In genomic region chr6:142868917-142869316, GRCh38 we compare ENCODE assay signal across 16 cellular contexts.
A peak's percentile ranks its signal among the peaks of the same experiment; 100 is the strongest.
DNase-seq lines count a peak whose midpoint lies in the region; ATAC-seq and TF ChIP-seq lines count a peak whose summit lies in the region.
"Had no signal": no experiment of that assay in that cellular context is flagged by ENCODE, and none has a peak within 500 bp of the region (broad histone marks: within the 10 kb centered on the region; RNA-seq: fewer than 3 reads in every experiment).

No MANE protein-coding gene starts in this region.

- H2BK20ac ChIP-seq in H9 (ENCODE audit: low read depth, low read length, poor library complexity, severe bottlenecking) = no peak overlapping the region

- no peak overlapping the region for H2BK120ac ChIP-seq in H9 (ENCODE audit: low read depth, low read length, poor library complexity, severe bottlenecking)

- no peaks in the 10 kb centered on the region for H3K27me3 Mint-ChIP-seq in CD4-positive, alpha-beta T cell
- H3K27me3 Mint-ChIP-seq in H9 (ENCODE audit: low read depth) = no peaks in the 10 kb centered on the region
- H3K27me3 Mint-ChIP-seq in neural crest cell (ENCODE audit: low read depth) = no peaks in the 10 kb centered on the region

- no peak for DNase-seq in CD4-positive, alpha-beta T cell
- DNase-seq in H9 = no peak
- no peak for DNase-seq in brain microvascular endothelial cell
- DNase-seq in neural crest cell (ENCODE audit: low read depth, low spot score) = no peak
- DNase-seq in Karpas-422 = no peak
- DNase-seq in NCI-H187 treated with DMSO at 0.1 percent for 48 hours (lab: John Stamatoyannopoulos, UW) = no peak
- no peak for DNase-seq in sciatic nerve (ENCODE audit: low spot score)
- no peak for DNase-seq in NK-92 (lab: John Stamatoyannopoulos, UW; ENCODE audit: unreplicated experiment)
- DNase-seq: activated CD4-positive, alpha-beta T cell treated with anti-CD3 and anti-CD28 coated beads, Interleukin-2, amount 50 U/mL, for 48 hours; activated naive CD4-positive, alpha-beta T cell treated with anti-CD3 and anti-CD28 coated beads, Interleukin-2, amount 50 U/mL, for 16 hours; AML-193; cortex of kidney; GDM1; stimulated activated CD4-positive, alpha-beta T cell treated with anti-CD3 and anti-CD28 coated beads, Interleukin-4, amount 100 ng/mL, for 1 hour; substantia nigra had no signal

- H2BK15ac ChIP-seq in H9 (ENCODE audit: low read depth, low read length) = no peak overlapping the region

- no peak overlapping the region for H3K4me3 Mint-ChIP-seq in CD4-positive, alpha-beta T cell
- H3K4me3 Mint-ChIP-seq in H9 (no peak overlapping the region), neural crest cell (no peak overlapping the region)

- H3K23ac ChIP-seq in H9 (ENCODE audit: insufficient read length, low read depth, low read length) = no peak overlapping the region

- H3K4me2 ChIP-seq in H9 (ENCODE audit: insufficient read depth, insufficient read length, low read length) (no peak overlapping the region), Karpas-422 (ENCODE audit: low read depth, low read length, poor library complexity, severe bottlenecking) (no peak overlapping the region)

- no peak overlapping the region for H4K8ac ChIP-seq in H9 (replicated peaks; ENCODE audit: insufficient read length, low read depth, low read length)

- peaks cover 6% of the 10 kb centered on the region for H3K36me3 Mint-ChIP-seq in CD4-positive, alpha-beta T cell (ENCODE audit: low read depth)
- H3K36me3 Mint-ChIP-seq in H9 (ENCODE audit: insufficient read depth in 1 of 3, low read depth in 3 of 3) (no peaks in the 10 kb centered on the region), neural crest cell (ENCODE audit: low read depth) (no peaks in the 10 kb centered on the region)

- H3K4me1 ChIP-seq in H9 (ENCODE audit: insufficient read depth, low read length) = peaks cover 2% of the 10 kb centered on the region; the same call in 1 of the 2 replicates
- no peaks in the 10 kb centered on the region for H3K4me1 ChIP-seq in Karpas-422 (ENCODE audit: low read length)

- H3K9me3 Mint-ChIP-seq in CD4-positive, alpha-beta T cell = peaks cover 2% of the 10 kb centered on the region
- H3K9me3 Mint-ChIP-seq in H9 (no peaks in the 10 kb centered on the region), neural crest cell (no peaks in the 10 kb centered on the region)

- ATAC-seq in CD4-positive, alpha-beta T cell (ENCODE audit: poor library complexity) = no peak
- ATAC-seq in sciatic nerve = no peak

- H2AK5ac ChIP-seq in H9 (ENCODE audit: insufficient read length, low read length) = no peak overlapping the region

- POLR2A ChIA-PET in CD4-positive, alpha-beta T cell (lab: Charles Lee) = interaction anchor here (0.7 to 2.7 kb wide), 6 partner anchors 15 to 57 kb away, joined by 3 to 12 read pairs (median 6); no protein-coding TSS in a partner anchor

- no peak overlapping the region for H3K14ac ChIP-seq in H9 (ENCODE audit: insufficient read depth, low read length)

- H3K36me3 ChIP-seq in brain microvascular endothelial cell (replicated peaks) (no peaks in the 10 kb centered on the region), Karpas-422 (ENCODE audit: insufficient read depth, low read length) (no peaks in the 10 kb centered on the region)

- WGBS in H9 (ENCODE audit: extremely low coverage, insufficient read length, low lambda C conversion rate) = no CpG with 5 or more reads among the region's 2 CpGs

- no peaks in the 10 kb centered on the region for H3K27me3 ChIP-seq in CD4-positive, alpha-beta T cell (ENCODE audit: control insufficient read depth, insufficient read depth, low read length)
- no peaks in the 10 kb centered on the region for H3K27me3 ChIP-seq in H9 (ENCODE audit: insufficient read depth, low read length)
- H3K27me3 ChIP-seq in brain microvascular endothelial cell (replicated peaks) = no peaks in the 10 kb centered on the region
- H3K27me3 ChIP-seq in Karpas-422 (ENCODE audit: low read length) = no peaks in the 10 kb centered on the region

- no peaks in the 10 kb centered on the region for H4K20me1 ChIP-seq in H9 (ENCODE audit: control insufficient read depth, insufficient read depth, insufficient read length)
- H4K20me1 ChIP-seq in Karpas-422 (ENCODE audit: insufficient read depth, low read depth, low read length) = no peaks in the 10 kb centered on the region

- no peak overlapping the region for H3K4ac ChIP-seq in H9 (ENCODE audit: low read depth, low read length)

- CTCF ChIA-PET in CD4-positive, alpha-beta T cell (lab: Charles Lee) = interaction anchor here (0.6 to 1.4 kb wide), 2 partner anchors 44 to 59 kb away, joined by 3 read pairs; no protein-coding TSS in a partner anchor

- H3K4me1 Mint-ChIP-seq in CD4-positive, alpha-beta T cell (ENCODE audit: low read depth) = peaks cover 97% of the 10 kb centered on the region
- H3K4me1 Mint-ChIP-seq in H9 (peaks cover 9 to 10% of the 10 kb centered on the region in 2 experiments), neural crest cell (peaks cover 8% of the 10 kb centered on the region)

- H3K79me1 ChIP-seq in H9 (ENCODE audit: insufficient read depth, low read depth, low read length, poor library complexity, severe bottlenecking) = no peaks in the 10 kb centered on the region

- no peak overlapping the region for H3K56ac ChIP-seq in H9 (ENCODE audit: insufficient read length, low read depth, low read length)

- no peak overlapping the region for H3K27ac ChIP-seq in CD4-positive, alpha-beta T cell (ENCODE audit: low read depth, low read length)
- no peak overlapping the region for H3K27ac ChIP-seq in H9 (ENCODE audit: insufficient read length, low read depth, low read length)
- H3K27ac ChIP-seq in brain microvascular endothelial cell = no peak overlapping the region
- H3K27ac ChIP-seq in Karpas-422 (ENCODE audit: low read length) = no peak overlapping the region
- H3K27ac ChIP-seq: epithelial cell of prostate had no signal

- no peak overlapping the region for H4K91ac ChIP-seq in H9 (ENCODE audit: insufficient read length, low read depth, low read length)

- no peak overlapping the region for H3T11ph ChIP-seq in H9 (ENCODE audit: low read length)

- H3K27ac Mint-ChIP-seq in CD4-positive, alpha-beta T cell = peak overlapping the region; percentile 87
- H3K27ac Mint-ChIP-seq in H9 = no peak overlapping the region
- no peak overlapping the region for H3K27ac Mint-ChIP-seq in neural crest cell (ENCODE audit: unreplicated experiment)

- H3K9me2 ChIP-seq in Karpas-422 (replicated peaks; ENCODE audit: insufficient read depth, low read length) = no peaks in the 10 kb centered on the region

- H3K18ac ChIP-seq in H9 (ENCODE audit: insufficient read length, low read depth, low read length) = no peak overlapping the region

- H3K79me2 ChIP-seq in H9 (ENCODE audit: insufficient read depth, low read length) (no peaks in the 10 kb centered on the region; the same call in 1 of the 2 replicates), Karpas-422 (ENCODE audit: low read length) (no peaks in the 10 kb centered on the region)

- H3K4me3 ChIP-seq in brain microvascular endothelial cell (ENCODE audit: low read depth, low read length) = no peak overlapping the region
- no peak overlapping the region for H3K4me3 ChIP-seq in Karpas-422 (ENCODE audit: low read length)

- in situ Hi-C loops in brain microvascular endothelial cell (cut with HindIII; ENCODE audit: low pct_ligation_motif_present, low sequenced_read_pairs) = no loop called here

- no peaks in the 10 kb centered on the region for H3K23me2 ChIP-seq in H9 (ENCODE audit: insufficient read length, low read depth, low read length, poor library complexity, severe bottlenecking)

- intact Hi-C loops in CD4-positive, alpha-beta T cell (cut with DNase I, micrococcal nuclease) = no loop called here
- intact Hi-C loops in sciatic nerve (cut with DNase I) = no loop called here

- no peak overlapping the region for H2AFZ ChIP-seq in H9 (ENCODE audit: low read length)
- no peak overlapping the region for H2AFZ ChIP-seq in Karpas-422 (ENCODE audit: low read length)

- no peak overlapping the region for H2BK12ac ChIP-seq in H9 (ENCODE audit: insufficient read length, low read depth, low read length)

- TF ChIP-seq CTCF in CD4-positive, alpha-beta T cell (IDR thresholded peaks at IDR 0.05) = no peak
- TF ChIP-seq CTCF in H9 (conservative IDR thresholded peaks at IDR 0.05) (peak; percentile 34; the same call in 2 of the 3 replicates), brain microvascular endothelial cell (IDR thresholded peaks at IDR 0.05; ENCODE audit: low read depth, low read length, missing control alignments) (peak; percentile 8), neural crest cell (conservative IDR thresholded peaks at IDR 0.05) (peak; percentile 16)

- no peaks in the 10 kb centered on the region for H3K9me3 ChIP-seq in CD4-positive, alpha-beta T cell (ENCODE audit: control insufficient read depth, low read length)
- H3K9me3 ChIP-seq in H9 (ENCODE audit: control insufficient read depth, low read depth, low read length) (no peaks in the 10 kb centered on the region), Karpas-422 (ENCODE audit: low read length) (no peaks in the 10 kb centered on the region)

- no peak overlapping the region for H3K9ac ChIP-seq in H9 (ENCODE audit: extremely low read depth, insufficient read length, low read length)
- no peak overlapping the region for H3K9ac ChIP-seq in Karpas-422 (ENCODE audit: low read length)

- no peak overlapping the region for H4K5ac ChIP-seq in H9 (ENCODE audit: insufficient read length, low read depth, low read length)

- H2BK5ac ChIP-seq in H9 (ENCODE audit: insufficient read length, low read length) = no peak overlapping the region
